Comparison of ENCODE assay signal across 21 cellular contexts in the genomic region with DNA sequence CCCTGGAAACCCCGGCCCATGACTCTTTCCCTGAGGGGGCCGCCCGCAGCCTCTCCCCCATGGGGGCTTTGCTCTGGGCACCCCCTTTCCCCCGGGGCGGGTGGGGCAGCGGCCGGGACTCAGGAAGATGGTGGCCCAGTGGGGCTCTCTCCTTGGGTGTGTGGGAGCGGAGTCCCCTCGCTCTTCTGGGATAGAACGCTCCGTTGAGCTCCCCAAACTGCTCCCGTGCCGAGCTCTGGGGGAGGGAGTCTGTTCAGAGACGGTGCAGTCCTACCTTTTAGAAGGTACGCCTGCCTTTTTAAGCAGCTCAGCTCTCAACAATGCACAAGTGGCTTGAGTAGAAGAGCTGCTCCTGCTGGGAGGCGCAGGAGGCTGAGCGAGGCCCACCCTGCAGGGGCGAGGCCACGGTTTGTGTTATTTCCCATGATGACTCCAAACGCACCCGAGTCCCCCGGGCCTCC. TPM values are rescaled to one million over a fixed set of nuclear protein-coding genes. Genes with fewer than 3 reads are reported as not detected.
A peak's percentile ranks its signal among the peaks of the same experiment; 100 is the strongest.
DNase-seq lines count a peak whose midpoint lies in the region; ATAC-seq and TF ChIP-seq lines count a peak whose summit lies in the region.
"Had no signal": no experiment of that assay in that cellular context is flagged by ENCODE, and none has a peak within 500 bp of the region (broad histone marks: within the 10 kb centered on the region; RNA-seq: fewer than 3 reads in every experiment).

No MANE protein-coding gene starts in this region.

- no peak for TF ChIP-seq CTCF in BE2C (IDR thresholded peaks at IDR 0.05; ENCODE audit: low read depth, low read length)

- H3K9me3 Mint-ChIP-seq in activated naive CD8-positive, alpha-beta T cell treated with anti-CD3 and anti-CD28 coated beads for 36 hours: no peaks in the 10 kb centered on the region
- H3K9me3 Mint-ChIP-seq in activated naive CD8-positive, alpha-beta T cell treated with anti-CD3 and anti-CD28 coated beads, Interleukin-2, amount 50 U/mL, for 24 hours: no peaks in the 10 kb centered on the region
- H3K9me3 Mint-ChIP-seq in stimulated activated effector memory CD8-positive, alpha-beta T cell treated with anti-CD3 and anti-CD28 coated beads, Interleukin-12 subunit alpha, Interleukin-12 subunit beta, amount 100 ng/mL, for 72 hours: no peaks in the 10 kb centered on the region
- H3K9me3 Mint-ChIP-seq: CD4-positive, alpha-beta T cell; memory B cell; nephron; T-helper 1 cell treated with Interleukin-12 subunit alpha and Interleukin-12 subunit beta and Interleukin-4 antibody, amounts not matched to agents 30 μg/mL and 1 μg/mL, for 36 hours had no signal

- no peaks in the 10 kb centered on the region for H3K36me3 Mint-ChIP-seq in activated naive CD8-positive, alpha-beta T cell treated with anti-CD3 and anti-CD28 coated beads for 36 hours
- no peaks in the 10 kb centered on the region for H3K36me3 Mint-ChIP-seq in activated naive CD8-positive, alpha-beta T cell treated with anti-CD3 and anti-CD28 coated beads, Interleukin-2, amount 50 U/mL, for 24 hours (ENCODE audit: low read depth)
- H3K36me3 Mint-ChIP-seq in stimulated activated effector memory CD8-positive, alpha-beta T cell treated with anti-CD3 and anti-CD28 coated beads, Interleukin-12 subunit alpha, Interleukin-12 subunit beta, amount 100 ng/mL, for 72 hours: no peaks in the 10 kb centered on the region
- H3K36me3 Mint-ChIP-seq: memory B cell had no signal

- peak overlapping the region; percentile 58 for H3K4me3 ChIP-seq in HUES6 (ENCODE audit: low read depth, low read length)
- H3K4me3 ChIP-seq in iPS-20b (ENCODE audit: low read length): peak overlapping the region; percentile 63; the same call in 1 of the 2 replicates
- no peak overlapping the region for H3K4me3 ChIP-seq in BE2C (ENCODE audit: low read depth, low read length)

- no peak overlapping the region for H3K27ac ChIP-seq in HUES6 (ENCODE audit: low read depth, low read length)
- H3K27ac ChIP-seq in iPS-20b (ENCODE audit: low read length): no peak overlapping the region

- peak overlapping the region; percentile 51 for H3K4me3 Mint-ChIP-seq in activated naive CD8-positive, alpha-beta T cell treated with anti-CD3 and anti-CD28 coated beads for 36 hours
- no peak overlapping the region for H3K4me3 Mint-ChIP-seq in activated naive CD8-positive, alpha-beta T cell treated with anti-CD3 and anti-CD28 coated beads, Interleukin-2, amount 50 U/mL, for 24 hours
- no peak overlapping the region for H3K4me3 Mint-ChIP-seq in stimulated activated effector memory CD8-positive, alpha-beta T cell treated with anti-CD3 and anti-CD28 coated beads, Interleukin-12 subunit alpha, Interleukin-12 subunit beta, amount 100 ng/mL, for 72 hours
- H3K4me3 Mint-ChIP-seq: CD4-positive, alpha-beta T cell; memory B cell; nephron; T-helper 1 cell treated with Interleukin-12 subunit alpha and Interleukin-12 subunit beta and Interleukin-4 antibody, amounts not matched to agents 30 μg/mL and 1 μg/mL, for 36 hours had no signal

- no peaks in the 10 kb centered on the region for H3K9me3 ChIP-seq in HUES6 (ENCODE audit: control insufficient read depth, insufficient read depth, low read depth, low read length)
- no peaks in the 10 kb centered on the region for H3K9me3 ChIP-seq in iPS-20b (ENCODE audit: insufficient read depth, low read depth, low read length)
- no peaks in the 10 kb centered on the region; the same call in 1 of the 2 replicates for H3K9me3 ChIP-seq in BE2C

- H3K36me3 ChIP-seq in HUES6 (ENCODE audit: control insufficient read depth, insufficient read depth, low read length) (no peaks in the 10 kb centered on the region), iPS-20b (ENCODE audit: insufficient read depth, low read depth, low read length) (no peaks in the 10 kb centered on the region), BE2C (no peaks in the 10 kb centered on the region)

- no peak for ATAC-seq in activated naive CD8-positive, alpha-beta T cell treated with anti-CD3 and anti-CD28 coated beads, Interleukin-2, amount 50 U/mL, for 24 hours
- ATAC-seq in stimulated activated effector memory CD8-positive, alpha-beta T cell treated with anti-CD3 and anti-CD28 coated beads, Interleukin-12 subunit alpha, Interleukin-12 subunit beta, amount 100 ng/mL, for 72 hours: peak; percentile 17

- no peak for DNase-seq in activated naive CD8-positive, alpha-beta T cell treated with anti-CD3 and anti-CD28 coated beads for 36 hours
- no peak for DNase-seq in activated naive CD8-positive, alpha-beta T cell treated with anti-CD3 and anti-CD28 coated beads, Interleukin-2, amount 50 U/mL, for 24 hours
- DNase-seq in stimulated activated effector memory CD8-positive, alpha-beta T cell treated with anti-CD3 and anti-CD28 coated beads, Interleukin-12 subunit alpha, Interleukin-12 subunit beta, amount 100 ng/mL, for 72 hours (ENCODE audit: low spot score in 2 of 2): no peak
- DNase-seq in cortex of kidney (lab: John Stamatoyannopoulos, UW): no peak
- no peak for DNase-seq in AG08395 (ENCODE audit: low spot score)
- DNase-seq in BE2C: no peak
- DNase-seq: activated CD4-positive, alpha-beta T cell treated with anti-CD3 and anti-CD28 coated beads, Interleukin-2, amount 50 U/mL, for 4 hours; activated naive CD4-positive, alpha-beta T cell treated with Interleukin-2 at 50 U/mL for 16 hours; activated T-cell treated with anti-CD3 and anti-CD28 coated beads for 4 hours; NCI-H1417 treated with DMSO at 0.1 percent for 48 hours; SIG-M5; stimulated activated CD4-positive, alpha-beta T cell treated with anti-CD3 and anti-CD28 coated beads, Interleukin-4, amount 100 ng/mL, for 4 hours had no signal

- H3K4me1 Mint-ChIP-seq in activated naive CD8-positive, alpha-beta T cell treated with anti-CD3 and anti-CD28 coated beads for 36 hours: peaks cover 18% of the 10 kb centered on the region
- peaks cover 6% of the 10 kb centered on the region for H3K4me1 Mint-ChIP-seq in activated naive CD8-positive, alpha-beta T cell treated with anti-CD3 and anti-CD28 coated beads, Interleukin-2, amount 50 U/mL, for 24 hours
- H3K4me1 Mint-ChIP-seq in stimulated activated effector memory CD8-positive, alpha-beta T cell treated with anti-CD3 and anti-CD28 coated beads, Interleukin-12 subunit alpha, Interleukin-12 subunit beta, amount 100 ng/mL, for 72 hours: peaks cover 8% of the 10 kb centered on the region

- H3K27me3 ChIP-seq in HUES6 (ENCODE audit: control insufficient read depth, insufficient read depth, low read length) (peaks cover 86% of the 10 kb centered on the region), iPS-20b (ENCODE audit: insufficient read depth, low read length) (peaks cover 71% of the 10 kb centered on the region), BE2C (peaks cover 62% of the 10 kb centered on the region)

- H3K27me3 Mint-ChIP-seq in activated naive CD8-positive, alpha-beta T cell treated with anti-CD3 and anti-CD28 coated beads for 36 hours: peaks cover 17% of the 10 kb centered on the region
- peaks cover 21% of the 10 kb centered on the region for H3K27me3 Mint-ChIP-seq in activated naive CD8-positive, alpha-beta T cell treated with anti-CD3 and anti-CD28 coated beads, Interleukin-2, amount 50 U/mL, for 24 hours

- H3K27ac Mint-ChIP-seq in activated naive CD8-positive, alpha-beta T cell treated with anti-CD3 and anti-CD28 coated beads for 36 hours: no peak overlapping the region
- no peak overlapping the region for H3K27ac Mint-ChIP-seq in activated naive CD8-positive, alpha-beta T cell treated with anti-CD3 and anti-CD28 coated beads, Interleukin-2, amount 50 U/mL, for 24 hours
- no peak overlapping the region for H3K27ac Mint-ChIP-seq in stimulated activated effector memory CD8-positive, alpha-beta T cell treated with anti-CD3 and anti-CD28 coated beads, Interleukin-12 subunit alpha, Interleukin-12 subunit beta, amount 100 ng/mL, for 72 hours
- H3K27ac Mint-ChIP-seq: CD4-positive, alpha-beta T cell; memory B cell; nephron; T-helper 1 cell treated with Interleukin-12 subunit alpha and Interleukin-12 subunit beta and Interleukin-4 antibody, amounts not matched to agents 30 μg/mL and 1 μg/mL, for 36 hours had no signal

- H3K4me1 ChIP-seq in HUES6 (ENCODE audit: control insufficient read depth, insufficient read depth, low read length) (peaks cover 45% of the 10 kb centered on the region), iPS-20b (ENCODE audit: insufficient read depth, low read length) (peaks cover 18% of the 10 kb centered on the region; the same call in 1 of the 2 replicates), BE2C (no peaks in the 10 kb centered on the region; the same call in 1 of the 2 replicates)

- peak overlapping the region; percentile 26 for H3K9ac ChIP-seq in HUES6 (ENCODE audit: low read length)
- H3K9ac ChIP-seq in iPS-20b (ENCODE audit: low read depth, low read length): peak overlapping the region; percentile 63; the same call in 1 of the 2 replicates

RNA-seq across cellular contexts. Expression of a gene that starts 21.7 kb away (rescaled TPM):
- not detected for total RNA-seq in activated naive CD8-positive, alpha-beta T cell treated with anti-CD3 and anti-CD28 coated beads for 36 hours
- polyA plus RNA-seq in BE2C (2012; ENCODE audit: insufficient read depth, insufficient read length, low read depth): not detected
- total RNA-seq: CD4-positive, alpha-beta T cell; M059J; OCI-LY7 had no signal
- polyA plus RNA-seq: keratinocyte had no signal
